In the genomic region with DNA sequence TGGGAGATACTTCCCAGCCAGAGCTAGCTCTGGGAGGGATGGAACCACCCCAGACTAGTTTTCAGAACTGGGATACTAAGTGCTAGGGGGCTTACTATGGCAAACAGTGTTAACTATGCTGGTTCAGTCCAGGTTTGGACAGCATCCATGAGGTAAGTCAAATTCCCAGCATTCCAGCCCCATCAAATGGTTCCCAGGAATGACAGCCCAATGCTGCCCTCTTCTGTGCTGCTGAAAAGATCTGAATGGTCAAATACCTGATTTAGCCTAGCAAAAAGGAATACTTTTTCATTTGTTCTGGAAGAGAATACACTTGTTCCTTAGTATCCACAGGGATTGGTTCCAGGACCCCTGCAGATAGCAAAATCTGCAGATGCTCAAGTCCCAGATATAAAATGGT, we compare ENCODE assay signal across 11 cellular contexts.
A peak's percentile ranks its signal among the peaks of the same experiment; 100 is the strongest.
DNase-seq lines count a peak whose midpoint lies in the region; ATAC-seq, FAIRE-seq and TF ChIP-seq lines count a peak whose summit lies in the region.
"Had no signal": no experiment of that assay in that cellular context is flagged by ENCODE, and none has a peak within 500 bp of the region (broad histone marks: within the 10 kb centered on the region; RNA-seq: fewer than 3 reads in every experiment).

No MANE protein-coding gene starts in this region.

- H2AK5ac ChIP-seq in H9 (ENCODE audit: insufficient read length, low read length) = no peak overlapping the region

- H3K9me3 ChIP-seq in H9 (ENCODE audit: control insufficient read depth, low read depth, low read length) = no peaks in the 10 kb centered on the region
- H3K9me3 ChIP-seq in ascending aorta = no peaks in the 10 kb centered on the region
- no peaks in the 10 kb centered on the region for H3K9me3 ChIP-seq in kidney (ENCODE audit: control insufficient read depth in 1 of 2, low read length in 2 of 2)
- no peaks in the 10 kb centered on the region for H3K9me3 ChIP-seq in CD4-positive, alpha-beta memory T cell (ENCODE audit: control insufficient read depth in 1 of 2, low read length in 2 of 2)
- H3K9me3 ChIP-seq: tibial nerve had no signal

- CTCF ChIA-PET in CD4-positive, alpha-beta memory T cell (lab: Charles Lee; ENCODE audit: partially characterized antibody) = no interaction called here

- POLR2A ChIA-PET in CD4-positive, alpha-beta memory T cell (lab: Charles Lee; ENCODE audit: partially characterized antibody) = no interaction called here

- no peaks in the 10 kb centered on the region for H3K36me3 ChIP-seq in ascending aorta
- peaks cover 0 to 7% of the 10 kb centered on the region in 2 donors for H3K36me3 ChIP-seq in kidney (ENCODE audit: control insufficient read depth in 1 of 2, insufficient read depth in 2 of 2, low read length in 2 of 2)
- no peaks in the 10 kb centered on the region for H3K36me3 ChIP-seq in CD4-positive, alpha-beta memory T cell (ENCODE audit: insufficient read depth, low read length)
- H3K36me3 ChIP-seq: tibial nerve had no signal

- DNase-seq in ACHN = peak; percentile 62
- DNase-seq in H9 = peak; percentile 66
- DNase-seq in ascending aorta (ENCODE audit: low spot score in 2 of 2) = no peak
- DNase-seq in kidney = no peak
- DNase-seq in stimulated activated CD4-positive, alpha-beta T cell treated with anti-CD3 and anti-CD28 coated beads, Interleukin-4, amount 100 ng/mL, for 4 hours = no peak
- no peak for DNase-seq in CD4-positive, alpha-beta memory T cell
- DNase-seq in SIG-M5 treated with dmso at 0.1 percent for 504 hours (lab: John Stamatoyannopoulos, UW; ENCODE audit: unreplicated experiment) = no peak
- DNase-seq: activated CD8-positive, alpha-beta memory T cell treated with anti-CD3 and anti-CD28 coated beads, Interleukin-2, amount 50 U/mL, for 4 hours had no signal

- H3K36me3 Mint-ChIP-seq in H9 (ENCODE audit: insufficient read depth in 1 of 3, low read depth in 3 of 3) = no peaks in the 10 kb centered on the region; a peak in 1 of 7 replicates
- peaks cover 7 to 14% of the 10 kb centered on the region in 2 donors for H3K36me3 Mint-ChIP-seq in CD4-positive, alpha-beta memory T cell

- no peaks in the 10 kb centered on the region for H3K79me1 ChIP-seq in H9 (ENCODE audit: insufficient read depth, low read depth, low read length, poor library complexity, severe bottlenecking)

- H2BK15ac ChIP-seq in H9 (ENCODE audit: low read depth, low read length) = no peak overlapping the region

- intact Hi-C loops in ascending aorta (cut with DNase I) (loop anchor here (2.0 to 10.0 kb wide), 3 partner anchors 213 to 1263 kb away; no protein-coding TSS in a partner anchor), kidney (cut with DNase I) (no loop called here)
- intact Hi-C loops in CD4-positive, alpha-beta memory T cell (cut with micrococcal nuclease) = no loop called here

- no peaks in the 10 kb centered on the region for H3K79me2 ChIP-seq in H9 (ENCODE audit: insufficient read depth, low read length)

- no peak overlapping the region for H3K9ac ChIP-seq in H9 (ENCODE audit: extremely low read depth, insufficient read length, low read length)
- H3K9ac ChIP-seq in kidney (ENCODE audit: low read length in 2 of 2) = no peak overlapping the region

- no peak overlapping the region for H3K14ac ChIP-seq in H9 (ENCODE audit: insufficient read depth, low read length)

- no peak for FAIRE-seq in kidney (lab: Jason Lieb, UNC)

- no peak overlapping the region for H3T11ph ChIP-seq in H9 (ENCODE audit: low read length)

- no peak overlapping the region for H4K8ac ChIP-seq in H9 (replicated peaks; ENCODE audit: insufficient read length, low read depth, low read length)

- no peak overlapping the region for H2BK120ac ChIP-seq in H9 (ENCODE audit: low read depth, low read length, poor library complexity, severe bottlenecking)

- H3K4me3 ChIP-seq in ascending aorta = no peak overlapping the region
- no peak overlapping the region for H3K4me3 ChIP-seq in kidney (ENCODE audit: low read length in 2 of 2)
- H3K4me3 ChIP-seq in CD4-positive, alpha-beta memory T cell (ENCODE audit: low read length in 2 of 2) = no peak overlapping the region
- H3K4me3 ChIP-seq: skin epidermis, tibial nerve had no signal

- no peak overlapping the region for H3K4ac ChIP-seq in H9 (ENCODE audit: low read depth, low read length)

- H4K91ac ChIP-seq in H9 (ENCODE audit: insufficient read length, low read depth, low read length) = no peak overlapping the region

- peaks cover 10 to 11% of the 10 kb centered on the region in 2 experiments for H3K4me1 Mint-ChIP-seq in H9
- H3K4me1 Mint-ChIP-seq in CD4-positive, alpha-beta memory T cell = no peaks in the 10 kb centered on the region

- no peaks in the 10 kb centered on the region for H4K20me1 ChIP-seq in H9 (ENCODE audit: control insufficient read depth, insufficient read depth, insufficient read length)

- in situ Hi-C loops in ACHN (cut with HindIII; ENCODE audit: low pct_ligation_motif_present, low pct_unique_long_range_greater_than_20kb, low sequenced_read_pairs) = no loop called here

- no peaks in the 10 kb centered on the region for H3K4me1 ChIP-seq in H9 (ENCODE audit: insufficient read depth, low read length)
- H3K4me1 ChIP-seq in ascending aorta = peaks cover 7 to 9% of the 10 kb centered on the region in 2 donors
- no peaks in the 10 kb centered on the region for H3K4me1 ChIP-seq in kidney (ENCODE audit: control insufficient read depth in 1 of 2, insufficient read depth in 1 of 2, low read depth in 1 of 2, low read length in 2 of 2)
- no peaks in the 10 kb centered on the region for H3K4me1 ChIP-seq in CD4-positive, alpha-beta memory T cell (ENCODE audit: insufficient read depth, low read length)

- H3K27ac Mint-ChIP-seq in H9 = peak overlapping the region in 2 of 3 experiments; percentile 59 to 72; a peak in 2 of 7 replicates
- H3K27ac Mint-ChIP-seq in CD4-positive, alpha-beta memory T cell = no peak overlapping the region

- H2BK12ac ChIP-seq in H9 (ENCODE audit: insufficient read length, low read depth, low read length) = no peak overlapping the region

- H2BK5ac ChIP-seq in H9 (ENCODE audit: insufficient read length, low read length) = no peak overlapping the region

- H3K4me3 Mint-ChIP-seq in H9 = no peak overlapping the region
- no peak overlapping the region for H3K4me3 Mint-ChIP-seq in CD4-positive, alpha-beta memory T cell

- H3K56ac ChIP-seq in H9 (ENCODE audit: insufficient read length, low read depth, low read length) = no peak overlapping the region

- no peak overlapping the region for H3K23ac ChIP-seq in H9 (ENCODE audit: insufficient read length, low read depth, low read length)

- H2BK20ac ChIP-seq in H9 (ENCODE audit: low read depth, low read length, poor library complexity, severe bottlenecking) = no peak overlapping the region

- no peaks in the 10 kb centered on the region for H3K23me2 ChIP-seq in H9 (ENCODE audit: insufficient read length, low read depth, low read length, poor library complexity, severe bottlenecking)

- no peak for ATAC-seq in HG02840 (IDR thresholded peaks at IDR 0.05; ENCODE audit: low FRiP score, unreplicated experiment)

- no peak overlapping the region for H3K27ac ChIP-seq in H9 (ENCODE audit: insufficient read length, low read depth, low read length)
- H3K27ac ChIP-seq in ascending aorta = no peak overlapping the region
- no peak overlapping the region for H3K27ac ChIP-seq in kidney (ENCODE audit: low read depth in 2 of 2, low read length in 2 of 2)
- no peak overlapping the region for H3K27ac ChIP-seq in CD4-positive, alpha-beta memory T cell (ENCODE audit: low read depth, low read length)
- H3K27ac ChIP-seq: skin epidermis, tibial nerve had no signal

- no peak overlapping the region for H4K5ac ChIP-seq in H9 (ENCODE audit: insufficient read length, low read depth, low read length)

- H3K9me3 Mint-ChIP-seq in H9 = no peaks in the 10 kb centered on the region; a peak in 1 of 5 replicates
- no peaks in the 10 kb centered on the region for H3K9me3 Mint-ChIP-seq in CD4-positive, alpha-beta memory T cell

- H3K4me2 ChIP-seq in H9 (ENCODE audit: insufficient read depth, insufficient read length, low read length) = no peak overlapping the region

- no peak overlapping the region for H2AFZ ChIP-seq in H9 (ENCODE audit: low read length)

- TF ChIP-seq CTCF in H9 (conservative IDR thresholded peaks at IDR 0.05) = peak; percentile 76
- peak; percentile 28 to 44 (median 41) for TF ChIP-seq CTCF in ascending aorta (IDR thresholded peaks at IDR 0.05)
- TF ChIP-seq CTCF in kidney (IDR thresholded peaks at IDR 0.05; ENCODE audit: borderline replicate concordance, extremely low read depth, insufficient read depth) = peak; percentile 35

- H3K27me3 Mint-ChIP-seq in H9 (ENCODE audit: low read depth) = no peaks in the 10 kb centered on the region
- no peaks in the 10 kb centered on the region for H3K27me3 Mint-ChIP-seq in CD4-positive, alpha-beta memory T cell

- H3K27me3 ChIP-seq in H9 (ENCODE audit: insufficient read depth, low read length) (no peaks in the 10 kb centered on the region), ascending aorta (no peaks in the 10 kb centered on the region)
- no peaks in the 10 kb centered on the region for H3K27me3 ChIP-seq in CD4-positive, alpha-beta memory T cell (ENCODE audit: insufficient read depth, low read length)
- H3K27me3 ChIP-seq: tibial nerve had no signal

- H3K18ac ChIP-seq in H9 (ENCODE audit: insufficient read length, low read depth, low read length) = no peak overlapping the region

Comparison
In these comparisons a context has a peak if more than half of its experiments do, and no peak if none do; other contexts are left out.
1. DNase-seq: peak in ACHN (single experiment) and H9 (single experiment); none in ascending aorta (0 of 2), kidney (single experiment), stimulated activated CD4-positive, alpha-beta T cell treated with anti-CD3 and anti-CD28 coated beads, Interleukin-4, amount 100 ng/mL, for 4 hours (0 of 2), CD4-positive, alpha-beta memory T cell (0 of 5) and SIG-M5 treated with dmso at 0.1 percent for 504 hours (single experiment).
2. H3K27ac Mint-ChIP-seq: peak in H9 (2 of 3); none in CD4-positive, alpha-beta memory T cell (0 of 7).
3. Peak in every context shown above with its lines, with median percentiles within 50 percentile points of each other: CTCF ChIP-seq.